Comparison of ENCODE assay signal across 14 cellular contexts in the genomic region with DNA sequence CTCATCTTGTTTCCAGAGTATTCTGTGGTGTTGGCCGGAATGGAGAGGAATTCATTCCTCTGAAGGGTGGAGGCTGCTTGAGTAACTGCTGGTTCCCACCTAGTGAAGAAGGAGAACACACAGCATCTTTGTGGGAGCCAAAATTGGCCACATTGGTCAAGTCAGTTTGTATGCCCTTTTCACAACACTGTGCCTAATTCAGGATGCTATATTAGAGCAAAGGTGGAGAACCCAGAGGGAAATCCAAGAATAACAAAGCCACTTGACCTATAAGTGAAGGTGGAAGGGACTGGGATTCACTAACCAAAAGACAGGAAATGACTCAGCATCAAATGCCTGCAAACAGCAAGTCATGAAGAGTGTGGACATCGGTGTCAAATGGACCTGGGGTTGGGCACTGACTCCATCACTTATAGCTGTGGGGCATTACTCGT. TPM values are rescaled to one million over a fixed set of nuclear protein-coding genes. Genes with fewer than 3 reads are reported as not detected.
DNase-seq lines count a peak whose midpoint lies in the region; ATAC-seq, FAIRE-seq and TF ChIP-seq lines count a peak whose summit lies in the region.
"Had no signal": no experiment of that assay in that cellular context is flagged by ENCODE, and none has a peak within 500 bp of the region (broad histone marks: within the 10 kb centered on the region; RNA-seq: fewer than 3 reads in every experiment).

No MANE protein-coding gene starts in this region.

- no peak for FAIRE-seq in urothelium cell line (lab: Jason Lieb, UNC)

- peak; percentile 18 for DNase-seq in activated CD8-positive, alpha-beta memory T cell treated with anti-CD3 and anti-CD28 coated beads, Interleukin-2, amount 50 U/mL, for 48 hours
- DNase-seq in activated CD8-positive, alpha-beta memory T cell treated with anti-CD3 and anti-CD28 coated beads, Interleukin-2, amount 10 ng/mL, durations not matched to agents 7 days and 5 days: no peak
- DNase-seq in SW480 (ENCODE audit: low spot score) (peak; percentile 53), foreskin fibroblast (peak; percentile 87), urothelium cell line (ENCODE audit: low spot score) (peak; percentile 52), dedifferentiated amniotic fluid mesenchymal stem cell (ENCODE audit: extremely low spot score) (no peak), kidney glomerular epithelial cell (lab: John Stamatoyannopoulos, UW) (no peak), lower lobe of right lung (no peak)
- DNase-seq: 8988T, activated B cell treated with CpG ODN at 0.5 μM for 24 hours, DND-41, NCI-H526 treated with DMSO at 0.1 percent for 48 hours, posterior cingulate gyrus, stomach had no signal

- ATAC-seq in activated CD8-positive, alpha-beta memory T cell treated with anti-CD3 and anti-CD28 coated beads, Interleukin-2, amount 10 ng/mL, durations not matched to agents 7 days and 5 days: no peak
- ATAC-seq in lower lobe of right lung: no peak

- no peak overlapping the region for H3K4me3 ChIP-seq in foreskin fibroblast (ENCODE audit: low read depth in 1 of 2, low read length in 2 of 2)
- no peak overlapping the region for H3K4me3 ChIP-seq in lower lobe of right lung
- H3K4me3 ChIP-seq: stomach had no signal

- CTCF ChIA-PET in activated CD8-positive, alpha-beta memory T cell treated with anti-CD3 and anti-CD28 coated beads, Interleukin-2, amount 10 ng/mL, durations not matched to agents 7 days and 5 days (lab: Charles Lee): interaction anchor here (2.0 kb wide), 1 partner anchor 40 kb away, joined by 5 read pairs; no protein-coding TSS in a partner anchor

- no peaks in the 10 kb centered on the region for H3K27me3 ChIP-seq in lower lobe of right lung (ENCODE audit: low read depth)

- H3K4me1 ChIP-seq in lower lobe of right lung: no peaks in the 10 kb centered on the region

- no peak overlapping the region for H3K27ac Mint-ChIP-seq in activated CD8-positive, alpha-beta memory T cell treated with anti-CD3 and anti-CD28 coated beads, Interleukin-2, amount 10 ng/mL, durations not matched to agents 7 days and 5 days
- H3K27ac Mint-ChIP-seq: activated B cell treated with CpG ODN at 0.5 μM for 24 hours had no signal

- no peaks in the 10 kb centered on the region for H3K9me3 Mint-ChIP-seq in activated CD8-positive, alpha-beta memory T cell treated with anti-CD3 and anti-CD28 coated beads, Interleukin-2, amount 10 ng/mL, durations not matched to agents 7 days and 5 days (ENCODE audit: low read depth)
- H3K9me3 Mint-ChIP-seq: activated B cell treated with CpG ODN at 0.5 μM for 24 hours had no signal

- no peaks in the 10 kb centered on the region for H3K27me3 Mint-ChIP-seq in activated CD8-positive, alpha-beta memory T cell treated with anti-CD3 and anti-CD28 coated beads, Interleukin-2, amount 10 ng/mL, durations not matched to agents 7 days and 5 days

- no peaks in the 10 kb centered on the region for H3K36me3 Mint-ChIP-seq in activated CD8-positive, alpha-beta memory T cell treated with anti-CD3 and anti-CD28 coated beads, Interleukin-2, amount 10 ng/mL, durations not matched to agents 7 days and 5 days

- TF ChIP-seq CTCF in foreskin fibroblast (IDR thresholded peaks at IDR 0.05; ENCODE audit: low read depth, low read length) (no peak), lower lobe of right lung (IDR thresholded peaks at IDR 0.05) (no peak)

- H3K9me3 ChIP-seq in lower lobe of right lung: no peaks in the 10 kb centered on the region
- H3K9me3 ChIP-seq: stomach had no signal

- H3K4me1 Mint-ChIP-seq in activated CD8-positive, alpha-beta memory T cell treated with anti-CD3 and anti-CD28 coated beads, Interleukin-2, amount 10 ng/mL, durations not matched to agents 7 days and 5 days: peaks cover 10% of the 10 kb centered on the region

- no peak overlapping the region for H3K4me3 Mint-ChIP-seq in activated CD8-positive, alpha-beta memory T cell treated with anti-CD3 and anti-CD28 coated beads, Interleukin-2, amount 10 ng/mL, durations not matched to agents 7 days and 5 days
- H3K4me3 Mint-ChIP-seq: activated B cell treated with CpG ODN at 0.5 μM for 24 hours had no signal

- no peaks in the 10 kb centered on the region for H3K36me3 ChIP-seq in lower lobe of right lung
- H3K36me3 ChIP-seq: stomach had no signal

- intact Hi-C loops in lower lobe of right lung (cut with DNase I): no loop called here

- H3K27ac ChIP-seq in lower lobe of right lung: no peak overlapping the region
- H3K27ac ChIP-seq: stomach had no signal

RNA-seq across cellular contexts. Expression of gene MLPH, which starts 27.3 kb away (rescaled TPM):
- total RNA-seq in activated CD8-positive, alpha-beta memory T cell treated with anti-CD3 and anti-CD28 coated beads, Interleukin-2, amount 10 ng/mL, durations not matched to agents 7 days and 5 days: not detected
- total RNA-seq in lower lobe of right lung: 394 TPM
- total RNA-seq: activated B cell treated with CpG ODN at 0.5 μM for 24 hours had no signal

RNA-seq across cellular contexts. Expression of gene COL6A3, which starts 45.8 kb away (rescaled TPM):
- total RNA-seq in activated CD8-positive, alpha-beta memory T cell treated with anti-CD3 and anti-CD28 coated beads, Interleukin-2, amount 10 ng/mL, durations not matched to agents 7 days and 5 days: 1 to 10 TPM in 1 of 2 experiments, under 1 TPM in 1; 0.53 to 1.5 TPM
- 114 TPM for total RNA-seq in lower lobe of right lung

Comparison
In these comparisons a context has a peak if more than half of its experiments do, and no peak if none do; other contexts are left out.
1. DNase-seq: peak in activated CD8-positive, alpha-beta memory T cell treated with anti-CD3 and anti-CD28 coated beads, Interleukin-2, amount 50 U/mL, for 48 hours (single experiment), SW480 (single experiment), foreskin fibroblast (2 of 2) and urothelium cell line (single experiment); none in activated CD8-positive, alpha-beta memory T cell treated with anti-CD3 and anti-CD28 coated beads, Interleukin-2, amount 10 ng/mL, durations not matched to agents 7 days and 5 days (single experiment), dedifferentiated amniotic fluid mesenchymal stem cell (single experiment), kidney glomerular epithelial cell (single experiment) and lower lobe of right lung (single experiment).
2. RNA of gene MLPH, which starts 27.3 kb away (total RNA-seq): 394 TPM in lower lobe of right lung (single experiment); not detected in activated CD8-positive, alpha-beta memory T cell treated with anti-CD3 and anti-CD28 coated beads, Interleukin-2, amount 10 ng/mL, durations not matched to agents 7 days and 5 days; every median in the first group is over 100 times any median in the second.
3. RNA of gene COL6A3, which starts 45.8 kb away (total RNA-seq): 114 TPM in lower lobe of right lung (single experiment); 0.53 to 1.5 TPM in activated CD8-positive, alpha-beta memory T cell treated with anti-CD3 and anti-CD28 coated beads, Interleukin-2, amount 10 ng/mL, durations not matched to agents 7 days and 5 days; every median in the first group is over 10 times any median in the second.